ENCODE assay signal across 18 cellular contexts in the genomic region with DNA sequence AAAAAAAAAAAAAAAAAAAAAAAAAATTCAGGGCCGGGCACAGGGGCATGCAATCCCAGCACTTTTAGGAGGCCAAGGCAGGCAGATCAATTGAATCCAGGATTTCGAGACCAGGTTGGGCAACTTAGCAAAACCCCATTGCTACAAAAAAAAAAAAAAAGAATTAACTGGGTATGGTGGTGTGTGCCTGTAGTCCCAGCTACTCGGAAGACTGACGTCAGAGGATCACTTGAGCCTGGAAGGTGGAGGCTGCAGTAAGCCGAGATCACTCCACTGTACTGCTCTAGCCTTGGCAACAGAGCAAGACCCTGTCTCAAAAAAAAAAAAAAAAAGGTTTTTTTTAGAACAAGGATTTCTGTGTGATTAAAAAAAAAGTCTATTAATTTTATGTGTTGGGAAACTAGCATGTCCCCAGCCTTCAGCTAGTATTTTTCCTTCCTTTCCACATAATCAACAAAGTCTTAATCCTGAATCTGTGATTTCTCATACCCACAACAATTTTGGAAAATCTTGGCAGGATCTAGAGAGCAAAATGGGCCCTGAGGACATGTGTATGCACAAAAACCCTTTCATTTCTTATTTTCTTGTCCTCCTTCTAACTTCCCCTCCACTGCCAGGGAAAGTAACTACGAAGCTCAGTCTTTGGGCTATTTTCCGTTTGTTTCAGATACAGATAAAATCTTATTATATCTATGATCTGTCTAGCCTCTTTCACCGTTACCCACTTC. TPM values are rescaled to one million over a fixed set of nuclear protein-coding genes. Genes with fewer than 3 reads are reported as not detected.
DNase-seq lines count a peak whose midpoint lies in the region; ATAC-seq and TF ChIP-seq lines count a peak whose summit lies in the region.
"Had no signal": no experiment of that assay in that cellular context is flagged by ENCODE, and none has a peak within 500 bp of the region (broad histone marks: within the 10 kb centered on the region; RNA-seq: fewer than 3 reads in every experiment).

No MANE protein-coding gene starts in this region.

- TF ChIP-seq POLR2A in breast epithelium (IDR thresholded peaks at IDR 0.05): no peak
- TF ChIP-seq POLR2A in sigmoid colon (IDR thresholded peaks at IDR 0.05): no peak

- intact Hi-C loops in breast epithelium (cut with DNase I; ENCODE audit: low total_unique reads) (loop anchor here (10.0 kb wide), 1 partner anchor 205 kb away; a partner anchor contains a TSS), mammary epithelial cell (cut with micrococcal nuclease) (no loop called here), left ventricle myocardium superior (cut with micrococcal nuclease) (no loop called here), sigmoid colon (cut with DNase I) (no loop called here), aorta (cut with DNase I) (no loop called here)

- CTCF ChIA-PET in mammary epithelial cell (lab: Charles Lee; ENCODE audit: low non-redundant PET): no interaction called here

- dilution Hi-C loops in mammary epithelial cell (cut with HindIII; ENCODE audit: low sequenced_read_pairs): no loop called here

- H3K27ac ChIP-seq in breast epithelium (peak overlapping the region; percentile 78 to 80), mammary epithelial cell (ENCODE audit: insufficient read depth, low read depth, low read length) (no peak overlapping the region), sigmoid colon (peak overlapping the region; percentile 37 to 49 (median 42)), aorta (ENCODE audit: low read depth in 1 of 2, low read length in 2 of 2) (no peak overlapping the region)
- H3K27ac ChIP-seq: colonic mucosa had no signal

- peak in 1 of 2 donors; percentile 40 for DNase-seq in breast epithelium (ENCODE audit: low spot score in 2 of 2)
- no peak for DNase-seq in mammary epithelial cell
- DNase-seq in left ventricle myocardium superior: no peak
- DNase-seq in sigmoid colon: no peak
- DNase-seq in aorta: no peak
- DNase-seq: 8988T; activated CD4-positive, alpha-beta T cell treated with anti-CD3 and anti-CD28 coated beads, Interleukin-2, amount 50 U/mL, for 1 hour; activated CD8-positive, alpha-beta memory T cell treated with anti-CD3 and anti-CD28 coated beads, Interleukin-2, amount 50 U/mL, for 48 hours; activated naive CD4-positive, alpha-beta T cell; colonic mucosa; kidney glomerular epithelial cell; midbrain; NCI-H1417; NCI-H2107; NCI-H510A had no signal

- no peak overlapping the region for H3K4me2 ChIP-seq in mammary epithelial cell (ENCODE audit: insufficient read depth, low read depth, low read length)

- in situ Hi-C loops in mammary epithelial cell (cut with MboI; ENCODE audit: low sequenced_read_pairs in 2 of 2): no loop called here

- H3K9ac ChIP-seq in mammary epithelial cell (ENCODE audit: insufficient read depth, low read length): no peak overlapping the region

- BruUV-seq in mammary epithelial cell (replicated peaks; lab: Mats Ljungman, UMichigan): no TSS peak

- H3K27me3 ChIP-seq in breast epithelium (no peaks in the 10 kb centered on the region), mammary epithelial cell (ENCODE audit: insufficient read depth, low read length) (no peaks in the 10 kb centered on the region), sigmoid colon (no peaks in the 10 kb centered on the region), aorta (ENCODE audit: control insufficient read depth in 1 of 2, insufficient read depth in 2 of 2, low read length in 1 of 2) (no peaks in the 10 kb centered on the region)
- H3K27me3 ChIP-seq: colonic mucosa had no signal

- no peaks in the 10 kb centered on the region for H3K9me3 ChIP-seq in breast epithelium
- no peaks in the 10 kb centered on the region for H3K9me3 ChIP-seq in mammary epithelial cell (replicated peaks; ENCODE audit: insufficient read depth, low read length)
- no peaks in the 10 kb centered on the region for H3K9me3 ChIP-seq in sigmoid colon
- no peaks in the 10 kb centered on the region for H3K9me3 ChIP-seq in aorta (ENCODE audit: control insufficient read depth, low read length)
- H3K9me3 ChIP-seq: colonic mucosa had no signal

- no peaks in the 10 kb centered on the region for H3K79me2 ChIP-seq in mammary epithelial cell (ENCODE audit: insufficient read depth, low read length)

- ATAC-seq in left ventricle myocardium superior: peak; percentile 67
- ATAC-seq in aorta (ENCODE audit: low FRiP score): peak; percentile 72
- ATAC-seq in HG02840 (IDR thresholded peaks at IDR 0.05; ENCODE audit: low FRiP score, unreplicated experiment): no peak
- ATAC-seq in HG03175 (IDR thresholded peaks at IDR 0.05; ENCODE audit: unreplicated experiment): no peak
- no peak for ATAC-seq in HG03095 (IDR thresholded peaks at IDR 0.05; ENCODE audit: unreplicated experiment)

- H3K4me1 ChIP-seq in breast epithelium (peaks cover 0 to 7% of the 10 kb centered on the region in 2 donors), mammary epithelial cell (ENCODE audit: insufficient read depth, low read length) (peaks cover under 1% of the 10 kb centered on the region), sigmoid colon (peaks cover 0 to 2% (median 2%) of the 10 kb centered on the region in 4 donors), aorta (ENCODE audit: control insufficient read depth in 1 of 2, insufficient read depth in 2 of 2, low read length in 2 of 2) (no peaks in the 10 kb centered on the region)
- H3K4me1 ChIP-seq: colonic mucosa had no signal

- H3K4me3 ChIP-seq in breast epithelium (peak overlapping the region in 1 of 3 donors; percentile 24), mammary epithelial cell (replicated peaks in 1 of 3; ENCODE audit: insufficient read depth in 1 of 3, low read depth in 2 of 3, low read length in 3 of 3) (no peak overlapping the region), sigmoid colon (no peak overlapping the region), aorta (ENCODE audit: low read length in 2 of 2) (no peak overlapping the region)
- H3K4me3 ChIP-seq: colonic mucosa had no signal

- WGBS in mammary epithelial cell (ENCODE audit: low coverage, missing lambda C conversion rate): 32% methylated on average over 7 of the region's 8 CpGs
- WGBS in sigmoid colon, 2 donors: 94 to 95% methylated on average over 8 of the region's 8 CpGs
- WGBS in aorta, 2 donors: 78 to 80% methylated on average over 8 of the region's 8 CpGs

- no peaks in the 10 kb centered on the region for H3K36me3 ChIP-seq in breast epithelium
- no peaks in the 10 kb centered on the region for H3K36me3 ChIP-seq in mammary epithelial cell (ENCODE audit: insufficient read depth, low read length)
- peaks cover 0 to 3% (median 0%) of the 10 kb centered on the region in 4 donors for H3K36me3 ChIP-seq in sigmoid colon
- peaks cover 0 to 1% of the 10 kb centered on the region in 2 donors for H3K36me3 ChIP-seq in aorta (ENCODE audit: control insufficient read depth in 1 of 2, insufficient read depth in 2 of 2, low read length in 1 of 2)
- H3K36me3 ChIP-seq: colonic mucosa had no signal

- no peak for TF ChIP-seq EP300 in sigmoid colon (IDR thresholded peaks at IDR 0.05)

- H4K20me1 ChIP-seq in mammary epithelial cell (ENCODE audit: insufficient read depth, low read length): no peaks in the 10 kb centered on the region

- no peak overlapping the region for H2AFZ ChIP-seq in mammary epithelial cell (ENCODE audit: low read depth, low read length)

- TF ChIP-seq CTCF in breast epithelium (IDR thresholded peaks at IDR 0.05) (no peak), mammary epithelial cell (conservative IDR thresholded peaks at IDR 0.05 in 1 of 2, IDR thresholded peaks at IDR 0.05 in 1 of 2; ENCODE audit: extremely low read depth in 1 of 2, insufficient read depth in 1 of 2, low read depth in 1 of 2, low read length in 2 of 2) (no peak), sigmoid colon (IDR thresholded peaks at IDR 0.05) (no peak)

RNA-seq across cellular contexts. Expression of a gene that starts 5.7 kb away (rescaled TPM):
- 10 to 100 TPM; 32.5 to 38.9 (median 34.1) TPM for total RNA-seq in breast epithelium
- total RNA-seq in mammary epithelial cell: 10 to 100 TPM; 23.2 to 26.3 TPM
- polyA plus RNA-seq in mammary epithelial cell: 11.1 TPM
- 28.7 TPM for polyA minus RNA-seq in mammary epithelial cell
- 14.7 TPM for total RNA-seq in left ventricle myocardium superior
- 10 to 100 TPM; 23.9 to 33.0 (median 27.8) TPM for total RNA-seq in sigmoid colon
- 10 to 100 TPM in 1 of 3 donors, 1 to 10 TPM in 2; 8.4 to 19.8 (median 9.0) TPM for polyA plus RNA-seq in sigmoid colon
- total RNA-seq in aorta: 10 to 100 TPM; 27.8 to 35.0 TPM
- polyA plus RNA-seq in aorta: 1 to 10 TPM; 2.6 to 5.8 TPM

RNA-seq across cellular contexts. Expression of a gene that starts 17.5 kb away (rescaled TPM):
- total RNA-seq in breast epithelium (1 to 10 TPM; 1.6 to 9.1 (median 3.5) TPM), mammary epithelial cell (1 to 10 TPM; 5.8 to 6.8 TPM), left ventricle myocardium superior (3.1 TPM), sigmoid colon (1 to 10 TPM; 1.6 to 8.9 (median 3.8) TPM), aorta (1 to 10 TPM; 2.3 to 3.0 TPM)
- polyA plus RNA-seq in mammary epithelial cell (4.4 TPM), sigmoid colon (1 to 10 TPM; 4.1 to 7.9 (median 4.8) TPM), aorta (1 to 10 TPM; 2.1 to 2.3 TPM)
- 7.1 TPM for polyA minus RNA-seq in mammary epithelial cell

RNA-seq across cellular contexts. Expression of a gene that starts 17.8 kb away (rescaled TPM):
- 100 to 1,000 TPM in 1 of 3 donors, 10 to 100 TPM in 2; 84.2 to 113 (median 87.5) TPM for total RNA-seq in breast epithelium
- 10 to 100 TPM; 52.8 to 58.9 TPM for total RNA-seq in mammary epithelial cell
- polyA plus RNA-seq in mammary epithelial cell: 39.0 TPM
- 234 TPM for polyA minus RNA-seq in mammary epithelial cell
- total RNA-seq in left ventricle myocardium superior: 34.4 TPM
- total RNA-seq in sigmoid colon: 10 to 100 TPM; 47.7 to 96.4 (median 52.7) TPM
- 10 to 100 TPM; 27.6 to 48.5 (median 34.2) TPM for polyA plus RNA-seq in sigmoid colon
- total RNA-seq in aorta: 10 to 100 TPM; 59.6 to 72.7 TPM
- polyA plus RNA-seq in aorta: 10 to 100 TPM; 29.9 to 46.5 TPM

Comparison
In these comparisons a context has a peak if more than half of its experiments do, and no peak if none do; other contexts are left out.
1. H3K27ac ChIP-seq: peak in breast epithelium (2 of 2) and sigmoid colon (4 of 4); none in mammary epithelial cell (single experiment) and aorta (0 of 2).
2. ATAC-seq: peak in left ventricle myocardium superior (single experiment) and aorta (single experiment); none in HG02840 (single experiment), HG03175 (single experiment) and HG03095 (single experiment).